ENCODE assay signal across 13 cellular contexts in genomic region chr2:5729426-5729825, GRCh38. TPM values are rescaled to one million over a fixed set of nuclear protein-coding genes. Genes with fewer than 3 reads are reported as not detected.
DNase-seq lines count a peak whose midpoint lies in the region; ATAC-seq and TF ChIP-seq lines count a peak whose summit lies in the region.
"Had no signal": no experiment of that assay in that cellular context is flagged by ENCODE, and none has a peak within 500 bp of the region (broad histone marks: within the 10 kb centered on the region; RNA-seq: fewer than 3 reads in every experiment).

No MANE protein-coding gene starts in this region.

- TF ChIP-seq CTCF in mesothelial cell of epicardium (IDR thresholded peaks at IDR 0.05; ENCODE audit: unreplicated experiment) (no peak), type B pancreatic cell (conservative IDR thresholded peaks at IDR 0.05) (no peak)

- H3K36me3 Mint-ChIP-seq in mesothelial cell of epicardium (no peaks in the 10 kb centered on the region), type B pancreatic cell (no peaks in the 10 kb centered on the region)
- H3K36me3 Mint-ChIP-seq in naive thymus-derived CD8-positive, alpha-beta T cell, result no peaks in the 10 kb centered on the region
- H3K36me3 Mint-ChIP-seq: CD8-positive, alpha-beta T cell had no signal

- peaks cover 9% of the 10 kb centered on the region for H3K9me3 Mint-ChIP-seq in mesothelial cell of epicardium
- no peaks in the 10 kb centered on the region for H3K9me3 Mint-ChIP-seq in type B pancreatic cell
- peaks cover 0 to 4% (median 0%) of the 10 kb centered on the region in 9 donors for H3K9me3 Mint-ChIP-seq in naive thymus-derived CD8-positive, alpha-beta T cell
- H3K9me3 Mint-ChIP-seq: CD8-positive, alpha-beta T cell had no signal

- POLR2A ChIA-PET in naive thymus-derived CD8-positive, alpha-beta T cell (lab: Charles Lee), result no interaction called here

- peaks cover 45% of the 10 kb centered on the region for H3K4me1 Mint-ChIP-seq in mesothelial cell of epicardium
- H3K4me1 Mint-ChIP-seq in type B pancreatic cell (ENCODE audit: unreplicated experiment), result peaks cover 19% of the 10 kb centered on the region
- peaks cover 0 to 9% (median under 1%) of the 10 kb centered on the region in 4 donors for H3K4me1 Mint-ChIP-seq in naive thymus-derived CD8-positive, alpha-beta T cell

- ATAC-seq in naive thymus-derived CD8-positive, alpha-beta T cell, result no peak
- ATAC-seq: CD8-positive, alpha-beta T cell had no signal

- DNase-seq in ELF-1 (ENCODE audit: low read depth, low spot score) (peak; percentile 73), astrocyte of the hippocampus (ENCODE audit: low read depth, low spot score) (peak; percentile 27), mesothelial cell of epicardium (ENCODE audit: low spot score in 2 of 2, unreplicated experiment in 2 of 2) (no peak), type B pancreatic cell (ENCODE audit: extremely low spot score, unreplicated experiment) (no peak)
- no peak for DNase-seq in stimulated activated CD4-positive, alpha-beta T cell treated with anti-CD3 and anti-CD28 coated beads, Interleukin-4, amount 100 ng/mL, for 1 hour
- no peak for DNase-seq in naive thymus-derived CD8-positive, alpha-beta T cell
- DNase-seq: Calu3; CD8-positive, alpha-beta T cell; GDM1; GOT3; H9 had no signal

- H3K27ac Mint-ChIP-seq in mesothelial cell of epicardium (peak overlapping the region; percentile 82), type B pancreatic cell (peak overlapping the region; percentile 94)
- H3K27ac Mint-ChIP-seq in naive thymus-derived CD8-positive, alpha-beta T cell, result no peak overlapping the region
- H3K27ac Mint-ChIP-seq: B cell; CD8-positive, alpha-beta T cell had no signal

- no peak overlapping the region for H3K4me3 Mint-ChIP-seq in mesothelial cell of epicardium
- H3K4me3 Mint-ChIP-seq in type B pancreatic cell, result peak overlapping the region; percentile 55
- no peak overlapping the region for H3K4me3 Mint-ChIP-seq in naive thymus-derived CD8-positive, alpha-beta T cell
- H3K4me3 Mint-ChIP-seq: B cell; CD8-positive, alpha-beta T cell; H9 had no signal

- H3K27me3 Mint-ChIP-seq in mesothelial cell of epicardium (ENCODE audit: low read depth) (no peaks in the 10 kb centered on the region), type B pancreatic cell (peaks cover 2% of the 10 kb centered on the region)
- peaks cover 7 to 41% (median 11%) of the 10 kb centered on the region in 5 donors for H3K27me3 Mint-ChIP-seq in naive thymus-derived CD8-positive, alpha-beta T cell

RNA-seq across cellular contexts. Expression of gene SOX11, which starts 37.2 kb away (rescaled TPM):
- total RNA-seq in mesothelial cell of epicardium (45.0 to 47.0 TPM (median 46.2 TPM) in 3 replicates), type B pancreatic cell (ENCODE audit: low replicate concordance) (21.1 and 83.2 TPM in 2 replicates)
- not detected for total RNA-seq in naive thymus-derived CD8-positive, alpha-beta T cell
- not detected for polyA plus RNA-seq in naive thymus-derived CD8-positive, alpha-beta T cell
- total RNA-seq: B cell; Calu3; CD8-positive, alpha-beta T cell; HT-29 had no signal

Comparison
In these comparisons a context has a peak if more than half of its experiments do, and no peak if none do; other contexts are left out.
1. DNase-seq: peak in ELF-1 (single experiment) and astrocyte of the hippocampus (single experiment); none in mesothelial cell of epicardium (0 of 2), type B pancreatic cell (single experiment), stimulated activated CD4-positive, alpha-beta T cell treated with anti-CD3 and anti-CD28 coated beads, Interleukin-4, amount 100 ng/mL, for 1 hour (single experiment) and naive thymus-derived CD8-positive, alpha-beta T cell (0 of 10).
2. H3K27ac Mint-ChIP-seq: peak in mesothelial cell of epicardium (single experiment) and type B pancreatic cell (single experiment); none in naive thymus-derived CD8-positive, alpha-beta T cell (0 of 10).
3. RNA of gene SOX11, which starts 37.2 kb away (total RNA-seq): 21.1 to 83.2 TPM in type B pancreatic cell and 45.0 to 47.0 TPM in mesothelial cell of epicardium; not detected in naive thymus-derived CD8-positive, alpha-beta T cell; every median in the first group is over 10 times any median in the second.